In the genomic region with DNA sequence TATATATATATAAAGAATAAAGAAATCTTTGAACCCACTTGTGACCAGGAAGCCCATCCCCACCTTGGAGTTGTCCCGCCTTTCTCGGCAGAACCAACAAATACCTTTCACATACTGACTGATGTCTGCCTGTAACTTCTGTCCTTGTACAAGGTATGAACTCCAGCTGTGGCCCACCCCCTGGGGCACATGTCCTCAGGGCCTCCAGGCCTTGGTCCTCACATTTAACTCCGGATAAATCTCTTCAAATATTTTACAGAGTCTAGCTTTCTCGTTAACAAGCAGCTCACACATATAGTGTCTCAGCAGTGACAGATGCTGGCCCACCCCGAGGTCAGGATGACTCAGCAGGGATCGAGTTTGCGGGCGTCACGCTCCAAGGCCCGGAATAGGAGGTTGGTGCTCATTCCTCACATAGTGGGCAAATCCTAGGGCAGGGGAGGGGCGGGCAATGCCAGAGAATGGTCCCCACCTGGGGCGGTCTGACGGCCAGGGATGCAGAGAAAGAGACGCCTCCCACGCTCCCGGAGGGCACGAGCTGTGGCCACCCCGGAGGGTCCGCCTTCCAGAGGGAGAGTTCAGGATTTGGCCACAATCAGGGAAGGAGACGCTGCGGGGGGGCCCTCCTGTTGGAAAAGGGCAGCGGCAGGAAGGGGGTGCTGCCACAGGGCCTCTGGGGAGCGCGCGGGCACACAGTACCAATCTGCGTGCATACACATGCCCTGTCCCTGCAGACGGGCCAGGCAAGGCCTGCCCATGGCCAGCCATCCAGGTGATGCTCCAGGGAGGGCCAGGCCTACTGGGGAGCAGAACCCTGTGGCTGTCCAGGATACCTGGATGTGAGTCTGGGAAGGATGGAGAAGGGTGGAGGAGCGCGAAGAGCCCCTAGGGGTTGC, we compare ENCODE assay signal across 8 cellular contexts.
A peak's percentile ranks its signal among the peaks of the same experiment; 100 is the strongest.
DNase-seq lines count a peak whose midpoint lies in the region; ATAC-seq and TF ChIP-seq lines count a peak whose summit lies in the region.
"Not testable (repeated sequence)": the region's sequence is repeated elsewhere in the genome, so short reads cannot be mapped to it uniquely, and the experiment has no call there.

No MANE protein-coding gene starts in this region.

- peaks cover 51% of the 10 kb centered on the region for H3K36me3 Mint-ChIP-seq in activated CD4-positive, alpha-beta T cell treated with anti-CD3 and anti-CD28 coated beads, Interleukin-2, amount 10 ng/mL, durations not matched to agents 7 days and 5 days (ENCODE audit: low read depth)
- H3K36me3 Mint-ChIP-seq in brain (peaks cover 33% of the 10 kb centered on the region), type B pancreatic cell (peaks cover 14% of the 10 kb centered on the region)

- H3K4me1 ChIP-seq in DND-41 (ENCODE audit: insufficient read depth, low read length) = peaks cover 84% of the 10 kb centered on the region

- H4K20me1 ChIP-seq in DND-41 (ENCODE audit: insufficient read depth, low read length) = peaks cover 87% of the 10 kb centered on the region

- H3K4me3 ChIP-seq in DND-41 (ENCODE audit: low read depth in 1 of 2, low read length in 2 of 2); fibroblast of mammary gland (ENCODE audit: control insufficient read depth, low read depth, low read length): not testable (repeated sequence)

- not testable (repeated sequence) for H3K27ac ChIP-seq in DND-41 (ENCODE audit: low read length)

- peak overlapping the region; percentile 80 for H3K27ac Mint-ChIP-seq in activated CD4-positive, alpha-beta T cell treated with anti-CD3 and anti-CD28 coated beads, Interleukin-2, amount 10 ng/mL, durations not matched to agents 7 days and 5 days
- peak overlapping the region; percentile 75 to 94 (median 91) for H3K27ac Mint-ChIP-seq in brain
- H3K27ac Mint-ChIP-seq in type B pancreatic cell = peak overlapping the region; percentile 96

- H3K27me3 ChIP-seq in DND-41 (ENCODE audit: insufficient read depth, low read length, poor library complexity) = not testable (repeated sequence)

- peaks cover 70% of the 10 kb centered on the region for H3K4me1 Mint-ChIP-seq in activated CD4-positive, alpha-beta T cell treated with anti-CD3 and anti-CD28 coated beads, Interleukin-2, amount 10 ng/mL, durations not matched to agents 7 days and 5 days
- H3K4me1 Mint-ChIP-seq in brain (peaks cover 99% of the 10 kb centered on the region), type B pancreatic cell (ENCODE audit: unreplicated experiment) (peaks cover 64% of the 10 kb centered on the region)

- H3K9me3 Mint-ChIP-seq in activated CD4-positive, alpha-beta T cell treated with anti-CD3 and anti-CD28 coated beads, Interleukin-2, amount 10 ng/mL, durations not matched to agents 7 days and 5 days; brain; type B pancreatic cell: not testable (repeated sequence)

- intact Hi-C loops in posterior vena cava (cut with DNase I) = not testable (repeated sequence)

- POLR2A ChIA-PET in activated CD4-positive, alpha-beta T cell treated with anti-CD3 and anti-CD28 coated beads, Interleukin-2, amount 10 ng/mL, durations not matched to agents 7 days and 5 days (lab: Charles Lee) = not testable (repeated sequence)

- H3K4me3 Mint-ChIP-seq in activated CD4-positive, alpha-beta T cell treated with anti-CD3 and anti-CD28 coated beads, Interleukin-2, amount 10 ng/mL, durations not matched to agents 7 days and 5 days = not testable (repeated sequence)
- H3K4me3 Mint-ChIP-seq in brain (peak overlapping the region; percentile 15 to 84 (median 54)), type B pancreatic cell (peak overlapping the region; percentile 77)

- H3K36me3 ChIP-seq in DND-41 (ENCODE audit: insufficient read depth, low read length) = peaks cover 63% of the 10 kb centered on the region

- not testable (repeated sequence) for TF ChIP-seq CTCF in DND-41 (IDR thresholded peaks at IDR 0.05; ENCODE audit: borderline replicate concordance, extremely low read depth, low read length, poor library complexity, severe bottlenecking); brain (conservative IDR thresholded peaks at IDR 0.05); fibroblast of mammary gland (conservative IDR thresholded peaks at IDR 0.05; ENCODE audit: control insufficient read depth, insufficient read depth, low read depth, low read length); type B pancreatic cell (conservative IDR thresholded peaks at IDR 0.05)

- DNase-seq in DND-41 (peak; percentile 15), NCI-H460 (ENCODE audit: extremely low read depth, low read depth) (peak; percentile 64), fibroblast of mammary gland (ENCODE audit: low read depth) (peak; percentile 59), left lobe of liver (ENCODE audit: low spot score) (peak; percentile 58), posterior vena cava (ENCODE audit: low spot score) (peak; percentile 93), type B pancreatic cell (ENCODE audit: extremely low spot score, unreplicated experiment) (peak; percentile 51)
- peak; percentile 5 for DNase-seq in activated CD4-positive, alpha-beta T cell treated with anti-CD3 and anti-CD28 coated beads, Interleukin-2, amount 10 ng/mL, durations not matched to agents 7 days and 5 days

- H3K9ac ChIP-seq in DND-41 (ENCODE audit: low read depth, low read length) = not testable (repeated sequence)

- peaks cover 98% of the 10 kb centered on the region for H3K79me2 ChIP-seq in DND-41 (ENCODE audit: insufficient read depth, low read length)

- H3K9me3 ChIP-seq in DND-41 (ENCODE audit: insufficient read depth, low read length, severe bottlenecking) = not testable (repeated sequence)

- H3K27me3 Mint-ChIP-seq in activated CD4-positive, alpha-beta T cell treated with anti-CD3 and anti-CD28 coated beads, Interleukin-2, amount 10 ng/mL, durations not matched to agents 7 days and 5 days; brain; type B pancreatic cell: not testable (repeated sequence)

- not testable (repeated sequence) for H3K4me2 ChIP-seq in DND-41 (ENCODE audit: insufficient read depth, low read length)

- not testable (repeated sequence) for ATAC-seq in DND-41 (ENCODE audit: insufficient read depth, low read depth); left lobe of liver

- CTCF ChIA-PET in activated CD4-positive, alpha-beta T cell treated with anti-CD3 and anti-CD28 coated beads, Interleukin-2, amount 10 ng/mL, durations not matched to agents 7 days and 5 days (lab: Charles Lee) = not testable (repeated sequence)

- H2AFZ ChIP-seq in DND-41 (ENCODE audit: low read depth, low read length) = not testable (repeated sequence)

Comparison
In these comparisons a context has a peak if more than half of its experiments do, and no peak if none do; other contexts are left out.
1. DNase-seq: peak in every context shown above with its lines; median percentile 93 in posterior vena cava; 64 in NCI-H460; 59 in fibroblast of mammary gland; 58 in left lobe of liver; 51 in type B pancreatic cell; 15 in DND-41; 5 in activated CD4-positive, alpha-beta T cell treated with anti-CD3 and anti-CD28 coated beads, Interleukin-2, amount 10 ng/mL, durations not matched to agents 7 days and 5 days.